Comparison of ENCODE assay signal across 1 cellular context in genomic region chr5:37703841-37704241, GRCh38.
A peak's percentile ranks its signal among the peaks of the same experiment; 100 is the strongest.
TF ChIP-seq lines count a peak whose summit lies in the region.

No MANE protein-coding gene starts in this region.

TF ChIP-seq in HEK293, 187 proteins besides CTCF, POLR2A, EP300 and RAD21 (continued from another document and continues in another):
- TF ChIP-seq ZNF704 (tag by site-specific recombination; IDR thresholded peaks at IDR 0.05) (no peak), PRDM2 (tag by site-specific recombination; IDR thresholded peaks at IDR 0.05; ENCODE audit: borderline replicate concordance) (no peak), PBX3 (CRISPR knock-in tag; IDR thresholded peaks at IDR 0.05) (no peak), PRDM4 (tag by site-specific recombination; IDR thresholded peaks at IDR 0.05) (no peak), ZNF157 (tag by site-specific recombination; IDR thresholded peaks at IDR 0.05) (no peak), MYNN (tag by site-specific recombination; IDR thresholded peaks at IDR 0.05; ENCODE audit: borderline replicate concordance) (no peak), REST (tag by site-specific recombination; IDR thresholded peaks at IDR 0.05) (no peak), SCRT1 (tag by site-specific recombination; IDR thresholded peaks at IDR 0.05; ENCODE audit: borderline replicate concordance) (no peak), ZBTB44 (tag by site-specific recombination; IDR thresholded peaks at IDR 0.05) (no peak), ZBTB26 (tag by site-specific recombination; optimal IDR thresholded peaks at IDR 0.05) (no peak), ZNF596 (tag by site-specific recombination; IDR thresholded peaks at IDR 0.05) (no peak), BCL11A (tag by site-specific recombination; IDR thresholded peaks at IDR 0.05; ENCODE audit: low read depth) (peak; percentile 60; the same call in 1 of the 2 replicates), ZNF202 (tag by site-specific recombination; IDR thresholded peaks at IDR 0.05; ENCODE audit: borderline replicate concordance) (no peak), ZNF23 (tag by site-specific recombination; IDR thresholded peaks at IDR 0.05; ENCODE audit: borderline replicate concordance) (no peak), ATF2 (tag by site-specific recombination; IDR thresholded peaks at IDR 0.05; ENCODE audit: low read depth) (peak; percentile 68), PRDM6 (tag by site-specific recombination; IDR thresholded peaks at IDR 0.05) (peak; percentile 90), ZNF843 (tag by site-specific recombination; IDR thresholded peaks at IDR 0.05) (peak; percentile 39; the same call in 1 of the 2 replicates), TSHZ1 (tag by site-specific recombination; IDR thresholded peaks at IDR 0.05; ENCODE audit: borderline replicate concordance) (no peak), SALL2 (tag by site-specific recombination; IDR thresholded peaks at IDR 0.05; ENCODE audit: borderline replicate concordance) (no peak), RBAK (tag by site-specific recombination; IDR thresholded peaks at IDR 0.05) (no peak), ZNF362 (tag by site-specific recombination; IDR thresholded peaks at IDR 0.05) (peak; percentile 48; the same call in 1 of the 2 replicates), ZNF350 (tag by site-specific recombination; IDR thresholded peaks at IDR 0.05) (peak; percentile 24; the same call in 1 of the 2 replicates), ZNF626 (tag by site-specific recombination; IDR thresholded peaks at IDR 0.05) (no peak)
